ENCODE assay signal across 2 cellular contexts in genomic region chr15:32657941-32658340, GRCh38.
TF ChIP-seq lines count a peak whose summit lies in the region.

No MANE protein-coding gene starts in this region.

TF ChIP-seq in SK-N-SH, 30 proteins besides CTCF, POLR2A, EP300 and RAD21 (continued from another document):
- TF ChIP-seq, protein P1, sequence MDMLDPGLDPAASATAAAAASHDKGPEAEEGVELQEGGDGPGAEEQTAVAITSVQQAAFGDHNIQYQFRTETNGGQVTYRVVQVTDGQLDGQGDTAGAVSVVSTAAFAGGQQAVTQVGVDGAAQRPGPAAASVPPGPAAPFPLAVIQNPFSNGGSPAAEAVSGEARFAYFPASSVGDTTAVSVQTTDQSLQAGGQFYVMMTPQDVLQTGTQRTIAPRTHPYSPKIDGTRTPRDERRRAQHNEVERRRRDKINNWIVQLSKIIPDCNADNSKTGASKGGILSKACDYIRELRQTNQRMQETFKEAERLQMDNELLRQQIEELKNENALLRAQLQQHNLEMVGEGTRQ (IDR thresholded peaks at IDR 0.05; ENCODE audit: borderline replicate concordance, low read depth, low read length) = no peak

TF ChIP-seq in SK-N-SH treated with all-trans-retinoic acid at 6 μM for 48 hours, 23 proteins besides CTCF, POLR2A, EP300 and RAD21 (continued from another document):
- no peak for TF ChIP-seq TSHZ2 (CRISPR knock-in tag; IDR thresholded peaks at IDR 0.05)
TF ChIP-seq in SK-N-SH treated with all-trans-retinoic acid at 6 μM for 48 hours: peak in this region for 0.
